In the genomic region with DNA sequence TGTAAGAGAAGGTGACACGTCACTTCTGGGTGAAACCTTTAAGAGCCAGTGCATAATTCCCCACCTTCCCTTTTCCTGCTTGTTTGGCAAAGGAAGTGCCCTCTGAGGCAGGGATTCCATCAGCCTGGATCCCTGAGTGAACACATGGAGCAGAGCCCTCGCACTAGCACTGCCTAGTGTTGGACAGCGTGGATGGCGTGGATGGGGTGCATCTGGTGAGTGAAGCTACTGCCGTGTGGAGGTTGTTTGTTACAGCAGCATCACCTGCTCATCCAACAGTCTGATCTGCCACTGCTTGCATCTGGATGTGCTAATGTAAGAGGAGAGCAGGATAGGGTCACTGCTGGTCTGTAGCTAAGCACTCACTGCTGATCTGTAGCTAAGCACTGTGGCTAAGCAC, we compare ENCODE assay signal across 1 cellular context.
TF ChIP-seq lines count a peak whose summit lies in the region.

No MANE protein-coding gene starts in this region.

TF ChIP-seq in HepG2, 621 proteins besides CTCF, POLR2A, EP300 and RAD21:
- TF ChIP-seq ZNF724P (CRISPR knock-in tag; IDR thresholded peaks at IDR 0.05; ENCODE audit: borderline replicate concordance) (no peak), ZNF256 (CRISPR knock-in tag; conservative IDR thresholded peaks at IDR 0.05) (no peak), ZNF12 (CRISPR knock-in tag; IDR thresholded peaks at IDR 0.05) (peak; percentile 98), ZKSCAN5 (CRISPR knock-in tag; IDR thresholded peaks at IDR 0.05) (no peak), SALL1 (CRISPR knock-in tag; IDR thresholded peaks at IDR 0.05) (no peak), ZNF333 (CRISPR knock-in tag; IDR thresholded peaks at IDR 0.05; ENCODE audit: borderline replicate concordance) (peak; percentile 96; the same call in 1 of the 2 replicates), ZNF121 (CRISPR knock-in tag; IDR thresholded peaks at IDR 0.05) (no peak), ZNF713 (CRISPR knock-in tag; IDR thresholded peaks at IDR 0.05) (no peak), SSRP1 (CRISPR knock-in tag; IDR thresholded peaks at IDR 0.05) (0 out of 2 replicates have a peak, but pooled peaks have one; percentile 43), CHD2 (IDR thresholded peaks at IDR 0.05; ENCODE audit: low read depth, low read length) (no peak), ZNF503 (CRISPR knock-in tag; IDR thresholded peaks at IDR 0.05) (no peak), RFXAP (CRISPR knock-in tag; IDR thresholded peaks at IDR 0.05; ENCODE audit: borderline replicate concordance) (no peak), ARID3A (IDR thresholded peaks at IDR 0.05; ENCODE audit: low read depth, low read length) (no peak), ZFY (CRISPR knock-in tag; IDR thresholded peaks at IDR 0.05) (no peak)
- TF ChIP-seq, protein P1, sequence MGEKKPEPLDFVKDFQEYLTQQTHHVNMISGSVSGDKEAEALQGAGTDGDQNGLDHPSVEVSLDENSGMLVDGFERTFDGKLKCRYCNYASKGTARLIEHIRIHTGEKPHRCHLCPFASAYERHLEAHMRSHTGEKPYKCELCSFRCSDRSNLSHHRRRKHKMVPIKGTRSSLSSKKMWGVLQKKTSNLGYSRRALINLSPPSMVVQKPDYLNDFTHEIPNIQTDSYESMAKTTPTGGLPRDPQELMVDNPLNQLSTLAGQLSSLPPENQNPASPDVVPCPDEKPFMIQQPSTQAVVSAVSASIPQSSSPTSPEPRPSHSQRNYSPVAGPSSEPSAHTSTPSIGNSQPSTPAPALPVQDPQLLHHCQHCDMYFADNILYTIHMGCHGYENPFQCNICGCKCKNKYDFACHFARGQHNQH (CRISPR knock-in tag; IDR thresholded peaks at IDR 0.05), result no peak
